In the genomic region with DNA sequence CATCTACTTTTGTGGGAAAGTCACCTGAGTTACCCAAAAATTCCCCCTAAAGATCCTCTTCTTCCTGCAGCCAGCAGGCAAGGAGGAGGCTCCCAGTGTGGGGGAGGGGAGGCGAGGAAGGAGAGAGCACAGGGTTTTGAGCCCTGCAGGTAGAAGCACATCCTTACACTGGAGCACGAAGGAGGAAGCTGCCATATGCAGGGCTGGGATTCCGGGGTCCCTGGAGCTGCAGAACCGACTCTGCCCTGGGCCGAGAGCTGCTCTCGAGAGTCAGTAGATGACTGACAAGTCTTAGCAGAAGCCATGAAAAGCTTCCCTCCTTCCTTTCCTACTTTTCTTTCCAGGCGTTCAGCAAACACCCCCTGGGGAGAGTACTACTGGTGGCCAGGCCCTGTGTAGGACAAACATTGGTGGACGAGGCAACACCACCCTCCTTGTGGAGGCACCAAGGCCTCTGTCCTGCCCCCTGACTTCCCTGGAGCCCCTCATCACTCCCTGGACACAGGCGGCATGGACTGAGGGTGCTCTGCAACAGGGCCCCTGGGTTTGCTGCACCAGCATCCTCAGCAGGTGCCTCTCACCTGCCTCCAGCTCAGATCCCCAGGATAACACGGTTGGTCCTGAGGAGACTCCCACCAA, we compare ENCODE assay signal across 25 cellular contexts.
A peak's percentile ranks its signal among the peaks of the same experiment; 100 is the strongest.
DNase-seq lines count a peak whose midpoint lies in the region; ATAC-seq, FAIRE-seq and TF ChIP-seq lines count a peak whose summit lies in the region.
"Had no signal": no experiment of that assay in that cellular context is flagged by ENCODE, and none has a peak within 500 bp of the region (broad histone marks: within the 10 kb centered on the region; RNA-seq: fewer than 3 reads in every experiment).

No MANE protein-coding gene starts in this region.

- no peaks in the 10 kb centered on the region for H3K23me2 ChIP-seq in H1 (ENCODE audit: low read depth, low read length)

- H2AK5ac ChIP-seq in H1 (ENCODE audit: low read depth, low read length): no peak overlapping the region
- no peak overlapping the region for H2AK5ac ChIP-seq in mesendoderm (ENCODE audit: low read length)

- H2BK5ac ChIP-seq in H1 (ENCODE audit: low read depth, low read length) (no peak overlapping the region), mesendoderm (ENCODE audit: low read length) (no peak overlapping the region)

- H3K79me1 ChIP-seq in H1 (ENCODE audit: low read depth, low read length) (no peaks in the 10 kb centered on the region), mesendoderm (ENCODE audit: low read length) (no peaks in the 10 kb centered on the region)

- WGBS in H1 (ENCODE audit: extremely low coverage in 1 of 2, insufficient coverage in 1 of 2, insufficient read length in 1 of 2, insufficient replicate concordance in 2 of 2, low coverage in 1 of 2, low lambda C conversion rate in 2 of 2, missing lambda C conversion rate in 1 of 2), 2 experiments: 75% methylated on average over 9 of the region's 10 CpGs; no CpG with 5 or more reads in 1 of the 2 experiments
- no CpG with 5 or more reads among the region's 10 CpGs for WGBS in mesendoderm (ENCODE audit: extremely low coverage, insufficient coverage, low lambda C conversion rate)

- H4K8ac ChIP-seq in H1 (ENCODE audit: extremely low read depth, insufficient read depth, low read length): no peak overlapping the region
- H4K8ac ChIP-seq in mesendoderm (ENCODE audit: low read depth, low read length): no peak overlapping the region

- no peak overlapping the region for H2BK15ac ChIP-seq in H1 (ENCODE audit: low read length)
- H2BK15ac ChIP-seq in mesendoderm (replicated peaks; ENCODE audit: low read depth): no peak overlapping the region

- intact Hi-C loops in sciatic nerve (cut with DNase I): no loop called here

- DNase-seq in activated CD8-positive, alpha-beta memory T cell treated with anti-CD3 and anti-CD28 coated beads for 24 hours: peak; percentile 51
- no peak for DNase-seq in activated CD8-positive, alpha-beta memory T cell treated with anti-CD3 and anti-CD28 coated beads, Interleukin-2, amount 50 U/mL, for 4 hours
- DNase-seq in H1 (ENCODE audit: low read depth in 1 of 2, low spot score in 2 of 2) (peak in 1 of 2 experiments; percentile 44), mesendoderm (peak; percentile 20), sciatic nerve (ENCODE audit: low spot score) (peak; percentile 41), COLO668 (lab: John Stamatoyannopoulos, UW; ENCODE audit: unreplicated experiment) (no peak), RWPE1 (ENCODE audit: low spot score) (no peak), chondrocyte (ENCODE audit: low spot score) (no peak)
- DNase-seq: 8988T, ACHN, BE2C, H9, MV-4-11, NCI-H1105 treated with DMSO at 0.1 percent for 48 hours, NCI-H146, NCI-H1930, NCI-H2107, NCI-H524 treated with DMSO at 0.1 percent for 48 hours, NCI-H774 had no signal

- no peak overlapping the region for H3K56ac ChIP-seq in H1 (replicated peaks; ENCODE audit: insufficient read length, low read depth, low read length)
- no peak overlapping the region for H3K56ac ChIP-seq in mesendoderm (ENCODE audit: low read length)

- no peak overlapping the region; a peak in 1 of 4 replicates for H3K4me2 ChIP-seq in H1 (ENCODE audit: insufficient read depth in 1 of 2, low read depth in 2 of 2, low read length in 2 of 2)
- H3K4me2 ChIP-seq in mesendoderm (ENCODE audit: low read length): no peak overlapping the region

- H3K9ac ChIP-seq in H1 (replicated peaks in 1 of 4; ENCODE audit: extremely low read depth in 1 of 4, low read depth in 3 of 4, low read length in 3 of 4) (no peak overlapping the region), mesendoderm (ENCODE audit: low read length) (no peak overlapping the region)

- H3K4me3 ChIP-seq in H1 (ENCODE audit: extremely low read depth in 1 of 4, insufficient read depth in 2 of 4, low read depth in 3 of 4, low read length in 4 of 4): no peak overlapping the region
- no peak overlapping the region for H3K4me3 ChIP-seq in mesendoderm (ENCODE audit: low read length)
- H3K4me3 ChIP-seq: K562 had no signal

- no peak for TF ChIP-seq EP300 in H1 (IDR thresholded peaks at IDR 0.05; ENCODE audit: borderline replicate concordance in 1 of 2, low read depth in 2 of 2, low read length in 2 of 2)

- H2BK12ac ChIP-seq in H1 (ENCODE audit: low read depth, low read length): 0 out of 2 replicates have a peak overlapping the region, but pooled peaks have one; percentile 9

- H4K91ac ChIP-seq in H1 (replicated peaks; ENCODE audit: insufficient read length, low read length): no peak overlapping the region

- no peak overlapping the region for H3K18ac ChIP-seq in H1 (ENCODE audit: extremely low read depth, low read length)
- H3K18ac ChIP-seq in mesendoderm (ENCODE audit: low read length): no peak overlapping the region

- H3K27me3 ChIP-seq in H1 (replicated peaks in 1 of 4; ENCODE audit: control insufficient read depth in 3 of 4, extremely low read depth in 1 of 4, insufficient read depth in 3 of 4, low read length in 3 of 4) (no peaks in the 10 kb centered on the region), mesendoderm (ENCODE audit: insufficient read depth, low read length, poor library complexity) (no peaks in the 10 kb centered on the region)
- H3K27me3 ChIP-seq: BE2C had no signal

- no peaks in the 10 kb centered on the region for H3K9me3 Mint-ChIP-seq in chondrocyte (ENCODE audit: low read depth)
- H3K9me3 Mint-ChIP-seq: CD14-positive monocyte, H9 had no signal

- H3K36me3 ChIP-seq in H1 (ENCODE audit: control insufficient read depth in 2 of 4, insufficient read depth in 4 of 4, low read length in 3 of 4) (no peaks in the 10 kb centered on the region), mesendoderm (ENCODE audit: control insufficient read depth, insufficient read depth, low read length) (no peaks in the 10 kb centered on the region)
- H3K36me3 ChIP-seq: BE2C had no signal

- no peak for FAIRE-seq in H1 (lab: Jason Lieb, UNC)
- FAIRE-seq: D721Med, GM18507, HTR-8/SVneo, K562, RCC 7860 had no signal

- H3K4me1 ChIP-seq in H1 (replicated peaks in 1 of 4; ENCODE audit: control insufficient read depth in 3 of 4, insufficient read depth in 4 of 4, low read length in 3 of 4) (peaks cover 0 to 12% (median 2%) of the 10 kb centered on the region in 4 experiments; a peak in 3 of 7 replicates), mesendoderm (ENCODE audit: control insufficient read depth, low read depth, low read length) (peaks cover 10% of the 10 kb centered on the region)
- H3K4me1 ChIP-seq: BE2C had no signal

- H3K27ac Mint-ChIP-seq in chondrocyte (ENCODE audit: unreplicated experiment): no peak overlapping the region
- H3K27ac Mint-ChIP-seq: CD14-positive monocyte, H9 had no signal

- H3K27me3 Mint-ChIP-seq in chondrocyte (ENCODE audit: low read depth): no peaks in the 10 kb centered on the region

- H3K27ac ChIP-seq in H1 (ENCODE audit: low read depth, low read length) (no peak overlapping the region), mesendoderm (ENCODE audit: low read depth, low read length) (no peak overlapping the region), RWPE1 (no peak overlapping the region)

- no peak for ATAC-seq in sciatic nerve
- ATAC-seq: K562 had no signal

- no peak for TF ChIP-seq RAD21 in H1 (IDR thresholded peaks at IDR 0.05 in 1 of 2, conservative IDR thresholded peaks at IDR 0.05 in 1 of 2; ENCODE audit: low read depth in 2 of 2, low read length in 2 of 2)

- no peak overlapping the region for H2BK120ac ChIP-seq in H1 (replicated peaks; ENCODE audit: low read depth, low read length)
- no peak overlapping the region for H2BK120ac ChIP-seq in mesendoderm (ENCODE audit: low read depth, low read length)

- no peak for TF ChIP-seq POLR2A in H1 (IDR thresholded peaks at IDR 0.05; ENCODE audit: control extremely low read depth in 1 of 2, low read depth in 2 of 2, low read length in 2 of 2)

- H3K4ac ChIP-seq in H1 (replicated peaks; ENCODE audit: insufficient read length, low read depth, low read length) (no peak overlapping the region), mesendoderm (ENCODE audit: low read depth, low read length) (no peak overlapping the region)

- H3K4me1 Mint-ChIP-seq in chondrocyte (ENCODE audit: low read depth): peaks cover 19% of the 10 kb centered on the region

- H3K23ac ChIP-seq in H1 (ENCODE audit: insufficient read length) (no peak overlapping the region), mesendoderm (ENCODE audit: low read length) (no peak overlapping the region)

- H4K5ac ChIP-seq in H1 (ENCODE audit: insufficient read length, low read depth, low read length) (no peak overlapping the region), mesendoderm (ENCODE audit: low read length) (no peak overlapping the region)

- TF ChIP-seq CTCF in H1 (IDR thresholded peaks at IDR 0.05; ENCODE audit: control extremely low read depth in 1 of 3, insufficient read depth in 1 of 3, low read depth in 1 of 3, low read length in 3 of 3) (no peak), RWPE1 (conservative IDR thresholded peaks at IDR 0.05; ENCODE audit: low read depth) (no peak), chondrocyte (IDR thresholded peaks at IDR 0.05) (no peak)

- H2AFZ ChIP-seq in H1 (ENCODE audit: low read length): peak overlapping the region; percentile 47; the same call in 1 of the 2 replicates

- H4K20me1 ChIP-seq in H1 (replicated peaks in 1 of 2; ENCODE audit: control insufficient read depth in 1 of 2, insufficient read depth in 2 of 2, low read length in 2 of 2): no peaks in the 10 kb centered on the region

- CTCF ChIA-PET in H1 (lab: Charles Lee; ENCODE audit: partially characterized antibody) (interaction anchor here (1.0 to 1.8 kb wide), 3 partner anchors 8 to 44 kb away, joined by 4 read pairs; no protein-coding TSS in a partner anchor), RWPE1 (lab: Yijun Ruan, JAX) (no interaction called here)

- no peaks in the 10 kb centered on the region for H3K36me3 Mint-ChIP-seq in chondrocyte (ENCODE audit: low read depth)
- H3K36me3 Mint-ChIP-seq: CD14-positive monocyte had no signal

- H3K14ac ChIP-seq in H1 (ENCODE audit: insufficient read length): no peak overlapping the region

- H3K79me2 ChIP-seq in H1 (ENCODE audit: control insufficient read depth in 1 of 2, insufficient read depth in 2 of 2, low read length in 2 of 2) (no peaks in the 10 kb centered on the region), mesendoderm (ENCODE audit: control insufficient read depth, insufficient read depth, low read length) (no peaks in the 10 kb centered on the region)

- H2BK20ac ChIP-seq in H1 (ENCODE audit: low read length): no peak overlapping the region

- POLR2A ChIA-PET in H1 (lab: Charles Lee; ENCODE audit: partially characterized antibody): no interaction called here
- POLR2A ChIA-PET in RWPE1 (lab: Yijun Ruan, JAX; ENCODE audit: low non-redundant PET): no interaction called here

- H3K9me3 ChIP-seq in H1 (ENCODE audit: insufficient read depth in 2 of 2, low read depth in 1 of 2, low read length in 1 of 2): peaks cover 0 to 3% of the 10 kb centered on the region in 2 experiments; a peak in 1 of 4 replicates
- H3K9me3 ChIP-seq: BE2C had no signal

- no peak overlapping the region for H3K4me3 Mint-ChIP-seq in chondrocyte (ENCODE audit: unreplicated experiment)
- H3K4me3 Mint-ChIP-seq: CD14-positive monocyte, H9 had no signal

TF ChIP-seq in H1, 55 proteins besides CTCF, POLR2A, EP300 and RAD21 (continues in another document):
- no peak for TF ChIP-seq TCF12 (IDR thresholded peaks at IDR 0.05; ENCODE audit: low read depth, low read length)
- TF ChIP-seq, protein P1, sequence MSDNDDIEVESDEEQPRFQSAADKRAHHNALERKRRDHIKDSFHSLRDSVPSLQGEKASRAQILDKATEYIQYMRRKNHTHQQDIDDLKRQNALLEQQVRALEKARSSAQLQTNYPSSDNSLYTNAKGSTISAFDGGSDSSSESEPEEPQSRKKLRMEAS (IDR thresholded peaks at IDR 0.05): no peak

Comparison
In these comparisons a context has a peak if more than half of its experiments do, and no peak if none do; other contexts are left out.
1. DNase-seq: peak in activated CD8-positive, alpha-beta memory T cell treated with anti-CD3 and anti-CD28 coated beads for 24 hours (single experiment), mesendoderm (single experiment) and sciatic nerve (single experiment); none in activated CD8-positive, alpha-beta memory T cell treated with anti-CD3 and anti-CD28 coated beads, Interleukin-2, amount 50 U/mL, for 4 hours (single experiment), COLO668 (single experiment), RWPE1 (single experiment) and chondrocyte (single experiment).